1 cellular context compared by ENCODE assay signal in the genomic region with DNA sequence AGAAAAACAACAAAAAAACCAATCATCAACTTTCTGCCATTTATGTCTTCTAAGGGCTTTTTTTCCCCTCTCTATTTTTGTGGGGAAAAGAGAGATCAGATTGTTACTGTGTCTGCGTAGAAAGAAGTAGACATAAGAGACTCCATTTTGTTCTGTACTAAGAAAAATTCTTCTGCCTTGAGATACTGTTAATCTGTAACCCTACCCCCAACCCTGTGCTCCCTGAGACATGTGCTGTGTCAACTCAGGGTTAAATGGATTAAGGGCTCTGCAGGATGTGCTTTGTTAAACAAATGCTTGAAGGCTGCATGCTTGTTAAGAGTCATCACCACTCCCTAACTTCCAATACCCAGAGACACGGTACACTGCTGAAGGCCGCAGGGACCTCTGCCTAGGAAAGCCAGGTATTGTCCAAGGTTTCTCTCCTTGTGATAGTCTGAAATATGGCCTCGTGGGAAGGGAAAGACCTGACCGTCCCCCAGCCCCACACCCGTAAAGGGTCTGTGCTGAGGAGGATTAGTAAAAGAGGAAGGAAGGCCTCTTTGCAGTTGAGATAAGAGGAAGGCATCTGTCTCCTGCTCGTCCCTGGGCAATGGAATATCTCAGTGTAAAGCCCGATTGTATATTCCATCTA.
TF ChIP-seq lines count a peak whose summit lies in the region.
"Not testable (repeated sequence)": the region's sequence is repeated elsewhere in the genome, so short reads cannot be mapped to it uniquely, and the experiment has no call there.

No MANE protein-coding gene starts in this region.

TF ChIP-seq in HepG2, 621 proteins besides CTCF, POLR2A, EP300 and RAD21:
- TF ChIP-seq ZNF652 (CRISPR knock-in tag; IDR thresholded peaks at IDR 0.05; ENCODE audit: borderline replicate concordance, low read depth) = peak; percentile 91
- TF ChIP-seq FOXA3 (CRISPR knock-in tag; IDR thresholded peaks at IDR 0.05) = peak; percentile 29; the same call in 1 of the 2 replicates
- not testable (repeated sequence) for TF ChIP-seq SOX13, LCORL, SOX6, NR2F6 (IDR thresholded peaks at IDR 0.05)
- TF ChIP-seq SOX13 (CRISPR knock-in tag; conservative IDR thresholded peaks at IDR 0.05 in 1 of 2, IDR thresholded peaks at IDR 0.05 in 1 of 2) = peak in 1 of 2 experiments; percentile 59; a peak in 1 of 4 replicates
- 0 out of 2 replicates have a peak, but pooled peaks have one; percentile 22 for TF ChIP-seq LCORL (CRISPR knock-in tag; IDR thresholded peaks at IDR 0.05)
- peak; percentile 70 for TF ChIP-seq GATAD2A (CRISPR knock-in tag; IDR thresholded peaks at IDR 0.05)
- TF ChIP-seq SAP130 (CRISPR knock-in tag; IDR thresholded peaks at IDR 0.05; ENCODE audit: low read depth) = peak; percentile 47
- peak; percentile 45 for TF ChIP-seq FOSL2 (CRISPR knock-in tag; IDR thresholded peaks at IDR 0.05)
- TF ChIP-seq HDAC2 (CRISPR knock-in tag; IDR thresholded peaks at IDR 0.05) = 0 out of 2 replicates have a peak, but pooled peaks have one; percentile 22
- TF ChIP-seq ZNF605 (CRISPR knock-in tag; IDR thresholded peaks at IDR 0.05) = 0 out of 2 replicates have a peak, but pooled peaks have one; percentile 21
- peak; percentile 75 for TF ChIP-seq PITX1 (CRISPR knock-in tag; IDR thresholded peaks at IDR 0.05)
- peak; percentile 22; the same call in 1 of the 2 replicates for TF ChIP-seq SOX6 (CRISPR knock-in tag; IDR thresholded peaks at IDR 0.05)
- TF ChIP-seq MIXL1 (CRISPR knock-in tag; IDR thresholded peaks at IDR 0.05) = peak; percentile 58; the same call in 1 of the 2 replicates
- peak; percentile 57; the same call in 1 of the 2 replicates for TF ChIP-seq SOX5 (CRISPR knock-in tag; IDR thresholded peaks at IDR 0.05; ENCODE audit: borderline replicate concordance)
- TF ChIP-seq ZNF792 (CRISPR knock-in tag; IDR thresholded peaks at IDR 0.05) = 0 out of 2 replicates have a peak, but pooled peaks have one; percentile 22
- TF ChIP-seq NR2F6 (CRISPR knock-in tag; IDR thresholded peaks at IDR 0.05) = 0 out of 2 replicates have a peak, but pooled peaks have one; percentile 14
- peak; percentile 39; the same call in 1 of the 2 replicates for TF ChIP-seq ETV5 (CRISPR knock-in tag; IDR thresholded peaks at IDR 0.05; ENCODE audit: borderline replicate concordance)
- TF ChIP-seq ARID5B (CRISPR knock-in tag; IDR thresholded peaks at IDR 0.05) = peak; percentile 47
